In the genomic region with DNA sequence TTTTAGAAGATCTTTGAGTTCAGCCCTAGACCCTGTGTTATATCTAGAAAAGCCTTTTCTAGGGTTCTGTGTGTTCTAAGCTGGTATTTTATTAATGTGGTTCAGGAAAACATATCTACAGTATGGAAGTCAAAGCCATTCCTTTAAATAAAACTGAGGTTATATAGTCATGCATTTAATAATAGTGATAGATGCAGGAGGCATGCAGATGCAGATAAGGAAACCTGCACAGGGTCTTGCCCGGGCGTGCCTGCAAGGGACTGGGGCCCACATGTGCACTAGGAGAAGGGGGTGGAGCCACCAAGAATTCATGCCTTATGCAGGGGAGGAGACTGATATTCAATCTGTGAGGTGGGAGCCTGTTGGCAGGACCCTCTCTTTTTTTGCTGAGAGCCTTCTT, we compare ENCODE assay signal across 10 cellular contexts.
DNase-seq lines count a peak whose midpoint lies in the region; ATAC-seq and TF ChIP-seq lines count a peak whose summit lies in the region.
"Had no signal": no experiment of that assay in that cellular context is flagged by ENCODE, and none has a peak within 500 bp of the region (broad histone marks: within the 10 kb centered on the region; RNA-seq: fewer than 3 reads in every experiment).

No MANE protein-coding gene starts in this region.

- H3K9me3 Mint-ChIP-seq in nephron progenitor cell = no peaks in the 10 kb centered on the region
- H3K9me3 Mint-ChIP-seq: activated T-helper 1 cell treated with anti-CD3 and anti-CD28 coated beads, Interleukin-12 subunit alpha, Interleukin-12 subunit beta, Interleukin-2, Interleukin-4 antibody, amounts not matched to agents 30 ng/mL and 10 ng/mL and 1 ng/mL, durations not matched to agents 14 hours and 24 hours and 36 hours had no signal

- ATAC-seq in HG03439 (IDR thresholded peaks at IDR 0.05; ENCODE audit: unreplicated experiment) (no peak), T-helper 17 cell (no peak)

- H3K4me3 Mint-ChIP-seq in nephron progenitor cell (no peak overlapping the region), T-helper 17 cell (no peak overlapping the region)
- H3K4me3 Mint-ChIP-seq: activated T-helper 1 cell treated with anti-CD3 and anti-CD28 coated beads, Interleukin-12 subunit alpha, Interleukin-12 subunit beta, Interleukin-2, Interleukin-4 antibody, amounts not matched to agents 30 ng/mL and 10 ng/mL and 1 ng/mL, durations not matched to agents 14 hours and 24 hours and 36 hours had no signal

- H3K9me3 ChIP-seq in T-helper 17 cell (ENCODE audit: control insufficient read depth, low read length, poor library complexity, severe bottlenecking) = no peaks in the 10 kb centered on the region

- TF ChIP-seq CTCF in dorsolateral prefrontal cortex (IDR thresholded peaks at IDR 0.05 in 54 of 56, conservative IDR thresholded peaks at IDR 0.05 in 2 of 56; ENCODE audit: low read depth in 1 of 56, partially characterized antibody in 56 of 56) (no peak), nephron progenitor cell (IDR thresholded peaks at IDR 0.05) (no peak)

- H3K27ac ChIP-seq in dorsolateral prefrontal cortex = peak overlapping the region in 37 of 59 donors; percentile 6 to 84 (median 63)

- intact Hi-C loops in dorsolateral prefrontal cortex (cut with DNase I) = no loop called here

- no peaks in the 10 kb centered on the region for H3K27me3 Mint-ChIP-seq in nephron progenitor cell (ENCODE audit: low read depth, poor library complexity)
- no peaks in the 10 kb centered on the region for H3K27me3 Mint-ChIP-seq in T-helper 17 cell

- no peaks in the 10 kb centered on the region for H3K27me3 ChIP-seq in dorsolateral prefrontal cortex

- H3K27ac Mint-ChIP-seq in nephron progenitor cell = peak overlapping the region; percentile 87
- no peak overlapping the region for H3K27ac Mint-ChIP-seq in T-helper 17 cell
- H3K27ac Mint-ChIP-seq: activated T-helper 1 cell treated with anti-CD3 and anti-CD28 coated beads, Interleukin-12 subunit alpha, Interleukin-12 subunit beta, Interleukin-2, Interleukin-4 antibody, amounts not matched to agents 30 ng/mL and 10 ng/mL and 1 ng/mL, durations not matched to agents 14 hours and 24 hours and 36 hours had no signal

- DNase-seq in ELF-1 (ENCODE audit: low read depth, low spot score) (peak; percentile 43), LHCN-M2 (ENCODE audit: low read depth) (peak; percentile 32), dorsolateral prefrontal cortex (no peak), nephron progenitor cell (peak; percentile 51), germinal center (ENCODE audit: low spot score) (no peak), NCI-H446 (lab: John Stamatoyannopoulos, UW) (no peak), T-helper 17 cell (no peak)
- DNase-seq: NCI-H2227 treated with DMSO at 0.1 percent for 48 hours had no signal

- peaks cover 32% of the 10 kb centered on the region for H3K36me3 Mint-ChIP-seq in nephron progenitor cell (ENCODE audit: low read depth)
- H3K36me3 Mint-ChIP-seq in T-helper 17 cell (ENCODE audit: low read depth) = peaks cover 2% of the 10 kb centered on the region

- peaks cover 74% of the 10 kb centered on the region for H3K4me1 Mint-ChIP-seq in nephron progenitor cell
- H3K4me1 Mint-ChIP-seq in T-helper 17 cell = peaks cover 7% of the 10 kb centered on the region

- no peak overlapping the region for H3K4me3 ChIP-seq in dorsolateral prefrontal cortex

Comparison
In these comparisons a context has a peak if more than half of its experiments do, and no peak if none do; other contexts are left out.
1. DNase-seq: peak in ELF-1 (single experiment), LHCN-M2 (single experiment) and nephron progenitor cell (single experiment); none in dorsolateral prefrontal cortex (0 of 10), germinal center (single experiment), NCI-H446 (0 of 2) and T-helper 17 cell (0 of 3).